1 cellular context compared by ENCODE assay signal in the genomic region with DNA sequence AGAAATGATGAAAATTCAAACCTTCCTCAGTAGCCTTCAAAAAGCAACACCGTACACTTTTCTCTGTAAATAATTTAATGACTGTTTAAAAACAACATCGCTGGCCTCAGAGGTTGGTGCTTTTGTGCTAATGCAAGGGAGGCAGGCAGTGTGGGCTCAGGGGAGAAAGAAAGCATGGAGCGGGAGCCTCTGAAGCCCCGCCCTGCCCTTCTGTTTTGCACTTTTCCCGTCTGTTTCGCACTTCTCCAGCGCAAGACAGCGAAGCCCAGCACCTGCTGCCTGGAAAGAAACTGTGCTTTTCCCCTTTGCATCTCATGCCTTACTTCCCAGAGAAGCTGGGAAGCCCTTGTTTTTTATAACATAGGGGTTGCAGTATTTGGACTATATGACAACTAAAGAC.
TF ChIP-seq lines count a peak whose summit lies in the region.

No MANE protein-coding gene starts in this region.

TF ChIP-seq in GM23338, 12 proteins besides CTCF, POLR2A, EP300 and RAD21 (continued from another document):
- TF ChIP-seq, protein P1, sequence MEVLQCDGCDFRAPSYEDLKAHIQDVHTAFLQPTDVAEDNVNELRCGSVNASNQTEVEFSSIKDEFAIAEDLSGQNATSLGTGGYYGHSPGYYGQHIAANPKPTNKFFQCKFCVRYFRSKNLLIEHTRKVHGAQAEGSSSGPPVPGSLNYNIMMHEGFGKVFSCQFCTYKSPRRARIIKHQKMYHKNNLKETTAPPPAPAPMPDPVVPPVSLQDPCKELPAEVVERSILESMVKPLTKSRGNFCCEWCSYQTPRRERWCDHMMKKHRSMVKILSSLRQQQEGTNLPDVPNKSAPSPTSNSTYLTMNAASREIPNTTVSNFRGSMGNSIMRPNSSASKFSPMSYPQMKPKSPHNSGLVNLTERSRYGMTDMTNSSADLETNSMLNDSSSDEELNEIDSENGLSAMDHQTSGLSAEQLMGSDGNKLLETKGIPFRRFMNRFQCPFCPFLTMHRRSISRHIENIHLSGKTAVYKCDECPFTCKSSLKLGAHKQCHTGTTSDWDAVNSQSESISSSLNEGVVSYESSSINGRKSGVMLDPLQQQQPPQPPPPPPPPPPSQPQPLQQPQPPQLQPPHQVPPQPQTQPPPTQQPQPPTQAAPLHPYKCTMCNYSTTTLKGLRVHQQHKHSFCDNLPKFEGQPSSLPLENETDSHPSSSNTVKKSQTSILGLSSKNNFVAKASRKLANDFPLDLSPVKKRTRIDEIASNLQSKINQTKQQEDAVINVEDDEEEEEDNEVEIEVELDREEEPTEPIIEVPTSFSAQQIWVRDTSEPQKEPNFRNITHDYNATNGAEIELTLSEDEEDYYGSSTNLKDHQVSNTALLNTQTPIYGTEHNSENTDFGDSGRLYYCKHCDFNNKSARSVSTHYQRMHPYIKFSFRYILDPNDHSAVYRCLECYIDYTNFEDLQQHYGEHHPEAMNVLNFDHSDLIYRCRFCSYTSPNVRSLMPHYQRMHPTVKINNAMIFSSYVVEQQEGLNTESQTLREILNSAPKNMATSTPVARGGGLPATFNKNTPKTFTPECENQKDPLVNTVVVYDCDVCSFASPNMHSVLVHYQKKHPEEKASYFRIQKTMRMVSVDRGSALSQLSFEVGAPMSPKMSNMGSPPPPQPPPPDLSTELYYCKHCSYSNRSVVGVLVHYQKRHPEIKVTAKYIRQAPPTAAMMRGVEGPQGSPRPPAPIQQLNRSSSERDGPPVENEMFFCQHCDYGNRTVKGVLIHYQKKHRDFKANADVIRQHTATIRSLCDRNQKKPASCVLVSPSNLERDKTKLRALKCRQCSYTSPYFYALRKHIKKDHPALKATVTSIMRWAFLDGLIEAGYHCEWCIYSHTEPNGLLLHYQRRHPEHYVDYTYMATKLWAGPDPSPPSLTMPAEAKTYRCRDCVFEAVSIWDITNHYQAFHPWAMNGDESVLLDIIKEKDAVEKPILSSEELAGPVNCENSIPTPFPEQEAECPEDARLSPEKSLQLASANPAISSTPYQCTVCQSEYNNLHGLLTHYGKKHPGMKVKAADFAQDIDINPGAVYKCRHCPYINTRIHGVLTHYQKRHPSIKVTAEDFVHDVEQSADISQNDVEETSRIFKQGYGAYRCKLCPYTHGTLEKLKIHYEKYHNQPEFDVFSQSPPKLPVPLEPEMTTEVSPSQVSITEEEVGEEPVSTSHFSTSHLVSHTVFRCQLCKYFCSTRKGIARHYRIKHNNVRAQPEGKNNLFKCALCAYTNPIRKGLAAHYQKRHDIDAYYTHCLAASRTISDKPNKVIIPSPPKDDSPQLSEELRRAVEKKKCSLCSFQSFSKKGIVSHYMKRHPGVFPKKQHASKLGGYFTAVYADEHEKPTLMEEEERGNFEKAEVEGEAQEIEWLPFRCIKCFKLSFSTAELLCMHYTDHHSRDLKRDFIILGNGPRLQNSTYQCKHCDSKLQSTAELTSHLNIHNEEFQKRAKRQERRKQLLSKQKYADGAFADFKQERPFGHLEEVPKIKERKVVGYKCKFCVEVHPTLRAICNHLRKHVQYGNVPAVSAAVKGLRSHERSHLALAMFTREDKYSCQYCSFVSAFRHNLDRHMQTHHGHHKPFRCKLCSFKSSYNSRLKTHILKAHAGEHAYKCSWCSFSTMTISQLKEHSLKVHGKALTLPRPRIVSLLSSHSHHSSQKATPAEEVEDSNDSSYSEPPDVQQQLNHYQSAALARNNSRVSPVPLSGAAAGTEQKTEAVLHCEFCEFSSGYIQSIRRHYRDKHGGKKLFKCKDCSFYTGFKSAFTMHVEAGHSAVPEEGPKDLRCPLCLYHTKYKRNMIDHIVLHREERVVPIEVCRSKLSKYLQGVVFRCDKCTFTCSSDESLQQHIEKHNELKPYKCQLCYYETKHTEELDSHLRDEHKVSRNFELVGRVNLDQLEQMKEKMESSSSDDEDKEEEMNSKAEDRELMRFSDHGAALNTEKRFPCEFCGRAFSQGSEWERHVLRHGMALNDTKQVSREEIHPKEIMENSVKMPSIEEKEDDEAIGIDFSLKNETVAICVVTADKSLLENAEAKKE (CRISPR knock-in tag; IDR thresholded peaks at IDR 0.05), result no peak
